Comparison of ENCODE assay signal across 8 cellular contexts in the genomic region with DNA sequence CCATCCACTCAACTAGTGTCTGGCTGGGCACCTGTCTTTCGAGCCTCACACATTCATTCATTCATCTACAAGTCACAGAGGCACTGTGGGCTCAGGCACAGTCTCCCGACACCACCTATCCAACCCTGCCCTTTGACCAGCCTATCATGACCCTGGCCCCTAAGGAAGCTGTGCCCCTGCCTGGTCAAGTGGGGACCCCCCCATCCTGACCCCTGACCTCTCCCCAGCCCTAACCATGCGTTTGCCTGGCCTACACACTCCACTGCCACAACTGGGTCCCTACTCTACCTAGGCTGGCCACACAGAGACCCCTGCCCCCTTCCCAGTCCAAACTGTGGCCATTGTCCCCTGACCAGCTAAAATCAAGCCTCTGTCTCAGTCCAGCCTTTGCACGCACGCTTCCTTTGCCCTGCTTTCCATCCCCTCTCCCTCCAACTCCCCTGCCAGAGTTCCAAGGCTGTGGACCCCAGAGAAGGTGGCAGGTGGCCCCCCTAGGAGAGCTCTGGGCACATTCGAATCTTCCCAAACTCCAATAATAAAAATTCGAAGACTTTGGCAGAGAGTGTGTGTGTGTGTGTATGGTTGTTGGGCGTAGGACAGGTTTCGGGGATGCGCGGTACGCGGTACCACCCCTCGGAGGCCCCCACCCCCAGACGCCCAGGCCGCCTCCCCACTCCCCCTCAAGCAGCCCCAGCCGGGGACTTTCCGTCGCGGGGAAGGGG. TPM values are rescaled to one million over a fixed set of nuclear protein-coding genes. Genes with fewer than 3 reads are reported as not detected.
DNase-seq lines count a peak whose midpoint lies in the region; ATAC-seq, FAIRE-seq and TF ChIP-seq lines count a peak whose summit lies in the region.

No MANE protein-coding gene starts in this region.

- no peaks in the 10 kb centered on the region for H3K79me2 ChIP-seq in astrocyte (ENCODE audit: insufficient read depth, low read length)

- peak overlapping the region; percentile 96 for H2AFZ ChIP-seq in astrocyte (ENCODE audit: low read depth, low read length)

- H4K20me1 ChIP-seq in astrocyte (ENCODE audit: insufficient read depth, low read length) = no peaks in the 10 kb centered on the region

- peak overlapping the region; percentile 98 for H3K4me2 ChIP-seq in astrocyte (ENCODE audit: low read length)

- no peak for FAIRE-seq in astrocyte (lab: Jason Lieb, UNC)

- H3K27me3 Mint-ChIP-seq in astrocyte (ENCODE audit: low read depth, unreplicated experiment) = peaks cover 16% of the 10 kb centered on the region

- no peaks in the 10 kb centered on the region for H3K27me3 ChIP-seq in astrocyte (ENCODE audit: insufficient read depth, low read length)
- H3K27me3 ChIP-seq in lung (ENCODE audit: control insufficient read depth, insufficient read depth) = no peaks in the 10 kb centered on the region

- no peak overlapping the region for H3K27ac ChIP-seq in astrocyte (ENCODE audit: low read depth, low read length)
- peak overlapping the region; percentile 60 to 96 for H3K27ac ChIP-seq in lung (ENCODE audit: low read depth in 1 of 2, low read length in 1 of 2)
- no peak overlapping the region for H3K27ac ChIP-seq in urinary bladder (ENCODE audit: low read depth)
- no peak overlapping the region for H3K27ac ChIP-seq in substantia nigra (ENCODE audit: low read depth, low read length, poor library complexity, severe bottlenecking)

- no peaks in the 10 kb centered on the region for H3K9me3 ChIP-seq in astrocyte (ENCODE audit: insufficient read depth, low read depth, low read length)
- H3K9me3 ChIP-seq in lung (ENCODE audit: control insufficient read depth in 2 of 2, insufficient read depth in 1 of 2, low read length in 1 of 2) = no peaks in the 10 kb centered on the region

- 20 to 21% methylated on average over 20 of the region's 20 CpGs for WGBS in lung, 2 donors
- WGBS in urinary bladder = 21% methylated on average over 20 of the region's 20 CpGs

- H3K9ac ChIP-seq in astrocyte (ENCODE audit: low read length) = peak overlapping the region; percentile 75

- peak overlapping the region; percentile 80 for H3K4me3 Mint-ChIP-seq in astrocyte (ENCODE audit: unreplicated experiment)

- no peaks in the 10 kb centered on the region for H3K36me3 Mint-ChIP-seq in astrocyte (ENCODE audit: low read depth, unreplicated experiment)

- H3K9me3 Mint-ChIP-seq in astrocyte (ENCODE audit: unreplicated experiment) = no peaks in the 10 kb centered on the region

- ATAC-seq in lung (ENCODE audit: insufficient read depth, low FRiP score) (no peak), GM21529 (IDR thresholded peaks at IDR 0.05; ENCODE audit: unreplicated experiment) (no peak), left lobe of liver (no peak)

- H3K27ac Mint-ChIP-seq in astrocyte (ENCODE audit: unreplicated experiment) = no peak overlapping the region

- H3K4me1 ChIP-seq in astrocyte (ENCODE audit: insufficient read depth, low read length) (peaks cover 2% of the 10 kb centered on the region), lung (ENCODE audit: control insufficient read depth in 2 of 2, insufficient read depth in 2 of 2, low read length in 2 of 2) (peaks cover 0 to 5% of the 10 kb centered on the region in 2 donors), urinary bladder (ENCODE audit: insufficient read depth) (no peaks in the 10 kb centered on the region)

- H3K36me3 ChIP-seq in astrocyte (ENCODE audit: insufficient read depth, low read length) (no peaks in the 10 kb centered on the region), lung (ENCODE audit: control insufficient read depth in 2 of 2, insufficient read depth in 2 of 2, low read length in 2 of 2) (no peaks in the 10 kb centered on the region), urinary bladder (ENCODE audit: insufficient read depth) (peaks cover 1% of the 10 kb centered on the region)

- TF ChIP-seq CTCF in astrocyte (IDR thresholded peaks at IDR 0.05; ENCODE audit: insufficient read depth, low read depth, low read length) (no peak), lung (IDR thresholded peaks at IDR 0.05; ENCODE audit: control extremely low read depth, extremely low read depth) (no peak)

- peak overlapping the region; percentile 66 for H3K4me3 ChIP-seq in astrocyte (ENCODE audit: insufficient read depth, low read depth, low read length)
- H3K4me3 ChIP-seq in lung = peak overlapping the region; percentile 74
- peak overlapping the region; percentile 51 for H3K4me3 ChIP-seq in urinary bladder (ENCODE audit: low read depth, low read length)

- DNase-seq in stimulated activated CD4-positive, alpha-beta T cell treated with anti-CD3 and anti-CD28 coated beads, Interleukin-2, amount 100 ng/mL, for 4 hours (ENCODE audit: low read depth) = peak; percentile 91
- no peak for DNase-seq in stimulated activated CD4-positive, alpha-beta T cell treated with anti-CD3 and anti-CD28 coated beads, Interleukin-4, amount 100 ng/mL, for 1 hour
- DNase-seq in astrocyte (ENCODE audit: low read depth) = no peak
- no peak for DNase-seq in lung (ENCODE audit: low spot score)
- no peak for DNase-seq in substantia nigra (lab: John Stamatoyannopoulos, UW)
- DNase-seq in left lobe of liver (ENCODE audit: low spot score) = no peak

- H3K4me1 Mint-ChIP-seq in astrocyte (ENCODE audit: low read depth, unreplicated experiment) = no peaks in the 10 kb centered on the region

RNA-seq across cellular contexts. Expression of gene IL27RA, which starts 0.4 kb away (rescaled TPM):
- total RNA-seq in astrocyte (5.7 and 6.3 TPM in 2 replicates), lung (10 to 100 TPM in 1 of 2 donors, 1 to 10 TPM in 1; 8.4 to 21.5 TPM), urinary bladder (2.0 TPM), left lobe of liver (1.4 TPM)
- polyA plus RNA-seq in lung (10 to 100 TPM in 1 of 2 donors, 1 to 10 TPM in 1; 7.0 to 22.7 TPM), urinary bladder (4.8 TPM)

RNA-seq across cellular contexts. Expression of gene RLN3, which starts 3.2 kb away (rescaled TPM):
- total RNA-seq in astrocyte = not detected in 2 replicates
- total RNA-seq in lung = under 1 TPM in 1 of 2 donors, not detected in 1; 0.52 TPM
- polyA plus RNA-seq in lung = under 1 TPM in 1 of 2 donors, not detected in 1; 0.50 TPM
- total RNA-seq in urinary bladder = not detected
- not detected for polyA plus RNA-seq in urinary bladder
- total RNA-seq in left lobe of liver = not detected

RNA-seq across cellular contexts. Expression of gene RFX1, which starts 25.0 kb away (rescaled TPM):
- total RNA-seq in astrocyte = 11.8 and 13.0 TPM in 2 replicates
- total RNA-seq in lung = 10 to 100 TPM; 10.1 to 18.6 TPM
- polyA plus RNA-seq in lung = 1 to 10 TPM; 5.7 to 5.9 TPM
- 2.9 TPM for total RNA-seq in urinary bladder
- 8.1 TPM for polyA plus RNA-seq in urinary bladder
- total RNA-seq in left lobe of liver = 7.0 TPM

RNA-seq across cellular contexts. Expression of gene PALM3, which starts 30.7 kb away (rescaled TPM):
- total RNA-seq in astrocyte (1.2 and 1.6 TPM in 2 replicates), lung (10 to 100 TPM in 1 of 2 donors, under 1 TPM in 1; 0.71 to 14.3 TPM), urinary bladder (0.90 TPM), left lobe of liver (42.7 TPM)
- polyA plus RNA-seq in lung (10 to 100 TPM in 1 of 2 donors, 1 to 10 TPM in 1; 2.5 to 20.6 TPM), urinary bladder (2.8 TPM)

RNA-seq across cellular contexts. Expression of gene MISP3, which starts 41.4 kb away (rescaled TPM):
- total RNA-seq in astrocyte (0.70 and 0.79 TPM in 2 replicates), lung (10 to 100 TPM in 1 of 2 donors, 1 to 10 TPM in 1; 3.5 to 10.7 TPM), urinary bladder (0.21 TPM), left lobe of liver (15.2 TPM)
- polyA plus RNA-seq in lung (10 to 100 TPM in 1 of 2 donors, 1 to 10 TPM in 1; 4.1 to 11.2 TPM), urinary bladder (2.6 TPM)

Comparison
In these comparisons a context has a peak if more than half of its experiments do, and no peak if none do; other contexts are left out.
1. H3K27ac ChIP-seq: peak in lung (2 of 2); none in astrocyte (single experiment), urinary bladder (single experiment) and substantia nigra (single experiment).
2. Peak in every context shown above with its lines, with median percentiles within 50 percentile points of each other: H3K4me3 ChIP-seq.